8 cellular contexts compared by ENCODE assay signal in genomic region chr17:75516619-75517276, GRCh38. TPM values are rescaled to one million over a fixed set of nuclear protein-coding genes. Genes with fewer than 3 reads are reported as not detected.
DNase-seq lines count a peak whose midpoint lies in the region; ATAC-seq and TF ChIP-seq lines count a peak whose summit lies in the region.

No MANE protein-coding gene starts in this region.

- no peaks in the 10 kb centered on the region for H3K27me3 Mint-ChIP-seq in MCF 10A (ENCODE audit: insufficient read depth, unreplicated experiment)

- in situ Hi-C loops in G401 (cut with HindIII; ENCODE audit: low sequenced_read_pairs) = no loop called here

- H3K27me3 ChIP-seq in SK-N-SH (ENCODE audit: insufficient read depth) (no peaks in the 10 kb centered on the region), SJCRH30 (no peaks in the 10 kb centered on the region), liver (ENCODE audit: control insufficient read depth in 4 of 4, insufficient read depth in 4 of 4, low read length in 3 of 4) (no peaks in the 10 kb centered on the region), stomach smooth muscle (ENCODE audit: control insufficient read depth in 1 of 2, insufficient read depth in 2 of 2, low read length in 2 of 2) (no peaks in the 10 kb centered on the region)

- no peak for TF ChIP-seq CTCF in SK-N-SH (IDR thresholded peaks at IDR 0.05)
- TF ChIP-seq CTCF in MCF 10A (IDR thresholded peaks at IDR 0.05; ENCODE audit: unreplicated experiment) = no peak
- no peak for TF ChIP-seq CTCF in liver (IDR thresholded peaks at IDR 0.05; ENCODE audit: low read depth, low read length, missing input control)

- H3K36me3 Mint-ChIP-seq in MCF 10A (ENCODE audit: insufficient read depth, unreplicated experiment) = peaks cover 49% of the 10 kb centered on the region

- peaks cover 11% of the 10 kb centered on the region for H3K4me1 Mint-ChIP-seq in MCF 10A (ENCODE audit: insufficient read depth, unreplicated experiment)

- H3K9ac ChIP-seq in SK-N-SH (peak overlapping the region; percentile 69), liver (ENCODE audit: low read depth in 1 of 2, low read length in 2 of 2) (no peak overlapping the region), stomach smooth muscle (ENCODE audit: low read length in 2 of 2) (peak overlapping the region; percentile 36 to 57)

- peaks cover 23% of the 10 kb centered on the region for H4K20me1 ChIP-seq in SK-N-SH (ENCODE audit: insufficient read depth)

- H3K4me3 ChIP-seq in SK-N-SH (ENCODE audit: low read depth in 2 of 2, low read length in 1 of 2) (peak overlapping the region; percentile 81 to 98), SJCRH30 (peak overlapping the region; percentile 95), liver (ENCODE audit: low read depth in 1 of 3, low read length in 3 of 3) (peak overlapping the region; percentile 62 to 84 (median 76)), stomach smooth muscle (ENCODE audit: low read length in 2 of 2) (peak overlapping the region; percentile 68 to 81)

- H3K27ac ChIP-seq in SK-N-SH (ENCODE audit: low read depth in 2 of 2, low read length in 1 of 2) (peak overlapping the region in 1 of 2 experiments; percentile 45; a peak in 1 of 4 replicates), SJCRH30 (peak overlapping the region; percentile 5; the same call in 1 of the 2 replicates), liver (ENCODE audit: low read depth in 1 of 2, low read length in 2 of 2) (peak overlapping the region in 1 of 2 donors; percentile 55), stomach smooth muscle (ENCODE audit: low read length) (no peak overlapping the region)

- H3K9me3 Mint-ChIP-seq in MCF 10A (ENCODE audit: unreplicated experiment) = no peaks in the 10 kb centered on the region

- TF ChIP-seq EP300 in SK-N-SH (IDR thresholded peaks at IDR 0.05; ENCODE audit: borderline replicate concordance in 1 of 2, low read depth in 1 of 2, low read length in 1 of 2) = no peak

- H3K27ac Mint-ChIP-seq in MCF 10A (ENCODE audit: low read depth, unreplicated experiment) = no peak overlapping the region

- intact Hi-C loops in MCF 10A (cut with micrococcal nuclease) = loop anchor here (2.0 kb wide), 2 partner anchors 72 to 242 kb away; no protein-coding TSS in a partner anchor

- no peaks in the 10 kb centered on the region for H3K9me3 ChIP-seq in SK-N-SH
- H3K9me3 ChIP-seq in SJCRH30 (replicated peaks) = no peaks in the 10 kb centered on the region
- no peaks in the 10 kb centered on the region for H3K9me3 ChIP-seq in liver (ENCODE audit: control insufficient read depth in 4 of 4, low read length in 3 of 4)
- H3K9me3 ChIP-seq in stomach smooth muscle (ENCODE audit: control insufficient read depth in 2 of 2, low read length in 2 of 2) = no peaks in the 10 kb centered on the region

- DNase-seq in SK-N-SH (no peak), SJCRH30 (peak; percentile 69 to 70), MCF 10A (ENCODE audit: unreplicated experiment) (no peak), G401 (ENCODE audit: low spot score) (no peak)

- H3K4me3 Mint-ChIP-seq in MCF 10A (ENCODE audit: unreplicated experiment) = peak overlapping the region; percentile 81

- no TSS peak for BruUV-seq in MCF 10A (replicated peaks; lab: Mats Ljungman, UMichigan)

- H3K4me1 ChIP-seq in SK-N-SH (ENCODE audit: control insufficient read depth in 1 of 2, insufficient read depth in 2 of 2, low read depth in 1 of 2, low read length in 1 of 2) (peaks cover 0 to 30% of the 10 kb centered on the region in 2 experiments; a peak in 1 of 4 replicates), SJCRH30 (peaks cover 2% of the 10 kb centered on the region; the same call in 1 of the 2 replicates), liver (ENCODE audit: control insufficient read depth in 4 of 4, insufficient read depth in 4 of 4, low read length in 3 of 4) (peaks cover 7 to 51% (median 41%) of the 10 kb centered on the region in 4 donors), stomach smooth muscle (ENCODE audit: control insufficient read depth, insufficient read depth, low read length) (peaks cover 48% of the 10 kb centered on the region)

- H2AFZ ChIP-seq in SK-N-SH (ENCODE audit: low read depth) = peak overlapping the region; percentile 80

- H3F3A ChIP-seq in SK-N-SH (replicated peaks; ENCODE audit: insufficient read depth) = no peaks in the 10 kb centered on the region

- no peaks in the 10 kb centered on the region for H3K9me2 ChIP-seq in SK-N-SH

- POLR2A ChIA-PET in SK-N-SH (lab: Yijun Ruan, JAX) (interaction anchor here (0.5 to 1.6 kb wide), 9 partner anchors 9 to 981 kb away, joined by 3 to 24 read pairs (median 4); partner anchors contain the start of genes GGA3, GRB2, LLGL2 and MRPS7), MCF 10A (lab: Yijun Ruan, JAX) (interaction anchor here (0.6 to 2.5 kb wide), 18 partner anchors 10 to 380 kb away, joined by 3 to 54 read pairs (median 4); partner anchors contain the start of genes GGA3, GRB2, LLGL2 and MRPS7)

- H3K36me3 ChIP-seq in SK-N-SH (replicated peaks in 1 of 2; ENCODE audit: control insufficient read depth in 1 of 2, insufficient read depth in 2 of 2, low read length in 1 of 2) (peaks cover 10 to 13% of the 10 kb centered on the region in 2 experiments), SJCRH30 (peaks cover 11% of the 10 kb centered on the region), liver (ENCODE audit: control insufficient read depth in 4 of 4, insufficient read depth in 3 of 4, low read depth in 1 of 4, low read length in 3 of 4) (no peaks in the 10 kb centered on the region), stomach smooth muscle (ENCODE audit: control insufficient read depth in 2 of 2, insufficient read depth in 2 of 2, low read length in 2 of 2) (peaks cover 3 to 6% of the 10 kb centered on the region in 2 donors)

- peaks cover 24% of the 10 kb centered on the region; the same call in 1 of the 2 replicates for H3K79me2 ChIP-seq in SK-N-SH (ENCODE audit: insufficient read depth)

- TF ChIP-seq RAD21 in SK-N-SH (IDR thresholded peaks at IDR 0.05; ENCODE audit: low read length) (no peak), liver (IDR thresholded peaks at IDR 0.05) (no peak)

- CTCF ChIA-PET in SK-N-SH (lab: Yijun Ruan, JAX) = interaction anchor here (0.6 to 4.2 kb wide), 62 partner anchors 8 to 558 kb away, joined by 3 to 37 read pairs (median 4); partner anchors contain the start of genes GGA3, GRB2, LLGL2 and MIF4GD
- CTCF ChIA-PET in MCF 10A (lab: Yijun Ruan, JAX) = interaction anchor here (0.6 to 1.6 kb wide), 16 partner anchors 8 to 248 kb away, joined by 3 to 12 read pairs (median 3); partner anchors contain the start of genes LLGL2, SLC25A19 and SMIM5

- WGBS in SK-N-SH (ENCODE audit: low lambda C conversion rate) = 1% methylated on average over 35 of the region's 64 CpGs
- WGBS in liver = under 1% methylated on average over 64 of the region's 64 CpGs

- peak overlapping the region; percentile 98 for H3K4me2 ChIP-seq in SK-N-SH

- ATAC-seq in SK-N-SH treated with all-trans-retinoic acid at 6 μM for 48 hours = no peak
- ATAC-seq in HG03025 (IDR thresholded peaks at IDR 0.05; ENCODE audit: low FRiP score, unreplicated experiment) = peak; percentile 13

TF ChIP-seq in SK-N-SH, 30 proteins besides CTCF, POLR2A, EP300 and RAD21 (continues in another document):
- no peak for TF ChIP-seq FOXM1 (IDR thresholded peaks at IDR 0.05; ENCODE audit: low read depth)

TF ChIP-seq in liver, 16 proteins besides CTCF, POLR2A, EP300 and RAD21:
- TF ChIP-seq ATF3 (IDR thresholded peaks at IDR 0.05) = no peak

RNA-seq across cellular contexts. Expression of gene TSEN54, which starts 0.4 kb away (rescaled TPM):
- polyA plus RNA-seq in SK-N-SH (2012; rRNA removed) (29.8 and 37.7 TPM in 2 replicates), liver (10 to 100 TPM in 1 of 2 donors, 1 to 10 TPM in 1; 9.1 to 13.9 TPM)
- 14.2 and 21.1 TPM in 2 replicates for polyA plus RNA-seq in SK-N-SH (2012; cell fraction: cytosol; rRNA removed)
- polyA plus RNA-seq in SK-N-SH (2012; cell fraction: nucleus; rRNA removed) = 85.0 and 113 TPM in 2 replicates
- 34.3 and 44.8 TPM in 2 replicates for total RNA-seq in SJCRH30 (2014; rRNA removed; shearing (Covaris generic))
- total RNA-seq in MCF 10A (2022) (13.3 and 15.6 TPM in 2 replicates), liver (10 to 100 TPM; 10.8 to 15.1 TPM)
- total RNA-seq in G401 (2014; rRNA removed; shearing (Covaris generic)) = 47.2 and 56.3 TPM in 2 replicates

RNA-seq across cellular contexts. Expression of gene CASKIN2, which starts 1.4 kb away (rescaled TPM):
- polyA plus RNA-seq in SK-N-SH (2012; rRNA removed) (5.2 and 6.5 TPM in 2 replicates), liver (10 to 100 TPM in 1 of 2 donors, 1 to 10 TPM in 1; 2.3 to 12.1 TPM)
- 2.3 and 4.5 TPM in 2 replicates for polyA plus RNA-seq in SK-N-SH (2012; cell fraction: cytosol; rRNA removed)
- 18.8 and 32.9 TPM in 2 replicates for polyA plus RNA-seq in SK-N-SH (2012; cell fraction: nucleus; rRNA removed)
- 6.9 and 9.3 TPM in 2 replicates for total RNA-seq in SJCRH30 (2014; rRNA removed; shearing (Covaris generic))
- total RNA-seq in MCF 10A (2022) (19.2 and 19.8 TPM in 2 replicates), liver (10 to 100 TPM in 1 of 2 donors, 1 to 10 TPM in 1; 5.9 to 11.4 TPM)
- total RNA-seq in G401 (2014; rRNA removed; shearing (Covaris generic)) = 11.6 and 11.8 TPM in 2 replicates

RNA-seq across cellular contexts. Expression of gene LLGL2, which starts 8.7 kb away (rescaled TPM):
- polyA plus RNA-seq in SK-N-SH (2012; rRNA removed) (4.4 and 6.7 TPM in 2 replicates), liver (10 to 100 TPM; 34.9 to 42.1 TPM)
- polyA plus RNA-seq in SK-N-SH (2012; cell fraction: cytosol; rRNA removed) = 1.7 and 3.1 TPM in 2 replicates
- polyA plus RNA-seq in SK-N-SH (2012; cell fraction: nucleus; rRNA removed) = 14.0 and 23.1 TPM in 2 replicates
- total RNA-seq in SJCRH30 (2014; rRNA removed; shearing (Covaris generic)) = not detected in 2 replicates
- total RNA-seq in MCF 10A (2022) (19.8 and 21.2 TPM in 2 replicates), liver (10 to 100 TPM; 23.2 to 69.6 TPM)
- 28.9 and 37.8 TPM in 2 replicates for total RNA-seq in G401 (2014; rRNA removed; shearing (Covaris generic))

Comparison
In these comparisons a context has a peak if more than half of its experiments do, and no peak if none do; other contexts are left out.
1. DNase-seq: peak in SJCRH30 (2 of 2); none in SK-N-SH (single experiment), MCF 10A (single experiment) and G401 (single experiment).
2. H3K9ac ChIP-seq: peak in SK-N-SH (single experiment) and stomach smooth muscle (2 of 2); none in liver (0 of 2).
3. RNA of gene LLGL2, which starts 8.7 kb away (total RNA-seq): 23.2 to 69.6 TPM in liver, 28.9 to 37.8 TPM in G401 and 19.8 to 21.2 TPM in MCF 10A; not detected in SJCRH30; every median in the first group is over 10 times any median in the second.
4. Peak in every context shown above with its lines, with median percentiles within 50 percentile points of each other: H3K4me3 ChIP-seq.